In the genomic region with DNA sequence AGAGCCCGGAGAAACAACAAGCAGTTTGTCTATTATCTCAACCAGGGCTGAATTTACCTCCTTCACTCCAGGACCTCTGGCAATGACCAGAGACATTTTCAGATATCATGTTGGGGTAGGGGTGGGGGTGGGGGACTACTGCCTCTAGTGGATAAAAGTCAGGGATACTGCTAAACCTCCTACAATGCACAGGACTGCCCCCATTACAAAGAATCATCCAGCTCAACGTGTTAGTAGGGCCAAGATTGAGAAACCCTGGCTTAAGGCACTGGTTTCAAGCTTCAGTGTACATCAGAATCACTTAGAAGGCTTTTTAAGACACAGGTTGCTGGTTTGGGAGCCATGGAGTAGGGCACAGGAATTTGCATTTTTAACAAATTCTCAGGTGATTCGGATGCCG, we compare ENCODE assay signal across 15 cellular contexts.
DNase-seq lines count a peak whose midpoint lies in the region; ATAC-seq and TF ChIP-seq lines count a peak whose summit lies in the region.
"Had no signal": no experiment of that assay in that cellular context is flagged by ENCODE, and none has a peak within 500 bp of the region (broad histone marks: within the 10 kb centered on the region; RNA-seq: fewer than 3 reads in every experiment).

No MANE protein-coding gene starts in this region.

- ATAC-seq in GM19324 (IDR thresholded peaks at IDR 0.05; ENCODE audit: low FRiP score, unreplicated experiment) = peak; percentile 16
- peak; percentile 18 for ATAC-seq in HG02973 (IDR thresholded peaks at IDR 0.05; ENCODE audit: unreplicated experiment)
- ATAC-seq in HG02798 (IDR thresholded peaks at IDR 0.05; ENCODE audit: poor library complexity, unreplicated experiment) = no peak
- ATAC-seq: left lung; naive thymus-derived CD8-positive, alpha-beta T cell; PC-3; T-helper 17 cell had no signal

- H3K27me3 Mint-ChIP-seq in neural crest cell (ENCODE audit: low read depth) = no peaks in the 10 kb centered on the region
- peaks cover 2% of the 10 kb centered on the region for H3K27me3 Mint-ChIP-seq in activated T-helper 1 cell treated with anti-CD3 and anti-CD28 coated beads, Interleukin-12 subunit alpha, Interleukin-12 subunit beta, Interleukin-2, Interleukin-4 antibody, amounts not matched to agents 30 ng/mL and 10 ng/mL and 1 ng/mL, durations not matched to agents 14 hours and 24 hours and 36 hours (ENCODE audit: insufficient read depth)

- no peak for DNase-seq in brain microvascular endothelial cell
- no peak for DNase-seq in neural crest cell (ENCODE audit: low read depth, low spot score)
- no peak for DNase-seq in activated T-helper 1 cell treated with anti-CD3 and anti-CD28 coated beads, Interleukin-12 subunit alpha, Interleukin-12 subunit beta, Interleukin-2, Interleukin-4 antibody, amounts not matched to agents 30 ng/mL and 10 ng/mL and 1 ng/mL, durations not matched to agents 14 hours and 24 hours and 36 hours (ENCODE audit: low spot score)
- DNase-seq in cerebellar cortex (ENCODE audit: low spot score) = no peak
- DNase-seq: activated CD4-positive, alpha-beta memory T cell treated with anti-CD3 and anti-CD28 coated beads for 36 hours; activated effector memory CD4-positive, alpha-beta T cell treated with Interleukin-2 at 50 U/mL for 16 hours; left lung; naive thymus-derived CD8-positive, alpha-beta T cell; PC-3; T-helper 17 cell had no signal

- TF ChIP-seq CTCF in brain microvascular endothelial cell (IDR thresholded peaks at IDR 0.05; ENCODE audit: low read depth, low read length, missing control alignments) (peak; percentile 5), neural crest cell (conservative IDR thresholded peaks at IDR 0.05) (peak; percentile 31)

- H3K36me3 Mint-ChIP-seq in neural crest cell (ENCODE audit: low read depth) = peaks cover 38% of the 10 kb centered on the region
- no peaks in the 10 kb centered on the region for H3K36me3 Mint-ChIP-seq in activated T-helper 1 cell treated with anti-CD3 and anti-CD28 coated beads, Interleukin-12 subunit alpha, Interleukin-12 subunit beta, Interleukin-2, Interleukin-4 antibody, amounts not matched to agents 30 ng/mL and 10 ng/mL and 1 ng/mL, durations not matched to agents 14 hours and 24 hours and 36 hours (ENCODE audit: low read depth)
- H3K36me3 Mint-ChIP-seq: activated CD4-positive, alpha-beta memory T cell treated with anti-CD3 and anti-CD28 coated beads for 36 hours; CD4-positive, CD25-positive, alpha-beta regulatory T cell had no signal

- no peak overlapping the region for H3K4me3 ChIP-seq in brain microvascular endothelial cell (ENCODE audit: low read depth, low read length)
- H3K4me3 ChIP-seq: heart left ventricle, left lung had no signal

- intact Hi-C loops in activated T-helper 1 cell treated with anti-CD3 and anti-CD28 coated beads, Interleukin-12 subunit alpha, Interleukin-12 subunit beta, Interleukin-2, Interleukin-4 antibody, amounts not matched to agents 30 ng/mL and 10 ng/mL and 1 ng/mL, durations not matched to agents 14 hours and 24 hours and 36 hours (cut with micrococcal nuclease) = no loop called here

- in situ Hi-C loops in brain microvascular endothelial cell (cut with HindIII; ENCODE audit: low pct_ligation_motif_present, low sequenced_read_pairs) = no loop called here

- no peaks in the 10 kb centered on the region for H3K36me3 ChIP-seq in brain microvascular endothelial cell (replicated peaks)
- H3K36me3 ChIP-seq: heart left ventricle, left lung had no signal

- peaks cover 9% of the 10 kb centered on the region for H3K9me3 Mint-ChIP-seq in neural crest cell
- no peaks in the 10 kb centered on the region for H3K9me3 Mint-ChIP-seq in activated T-helper 1 cell treated with anti-CD3 and anti-CD28 coated beads, Interleukin-12 subunit alpha, Interleukin-12 subunit beta, Interleukin-2, Interleukin-4 antibody, amounts not matched to agents 30 ng/mL and 10 ng/mL and 1 ng/mL, durations not matched to agents 14 hours and 24 hours and 36 hours
- H3K9me3 Mint-ChIP-seq: activated CD4-positive, alpha-beta memory T cell treated with anti-CD3 and anti-CD28 coated beads for 36 hours had no signal

- H3K27ac ChIP-seq in brain microvascular endothelial cell = no peak overlapping the region
- H3K27ac ChIP-seq: heart left ventricle, left lung had no signal

- no peaks in the 10 kb centered on the region for H3K27me3 ChIP-seq in brain microvascular endothelial cell (replicated peaks)
- H3K27me3 ChIP-seq: heart left ventricle, left lung had no signal

- peaks cover 57% of the 10 kb centered on the region for H3K4me1 Mint-ChIP-seq in neural crest cell
- peaks cover 6% of the 10 kb centered on the region for H3K4me1 Mint-ChIP-seq in activated T-helper 1 cell treated with anti-CD3 and anti-CD28 coated beads, Interleukin-12 subunit alpha, Interleukin-12 subunit beta, Interleukin-2, Interleukin-4 antibody, amounts not matched to agents 30 ng/mL and 10 ng/mL and 1 ng/mL, durations not matched to agents 14 hours and 24 hours and 36 hours (ENCODE audit: low read depth)
- H3K4me1 Mint-ChIP-seq: CD4-positive, CD25-positive, alpha-beta regulatory T cell had no signal

- no peak overlapping the region for H3K27ac Mint-ChIP-seq in neural crest cell (ENCODE audit: unreplicated experiment)
- no peak overlapping the region for H3K27ac Mint-ChIP-seq in activated T-helper 1 cell treated with anti-CD3 and anti-CD28 coated beads, Interleukin-12 subunit alpha, Interleukin-12 subunit beta, Interleukin-2, Interleukin-4 antibody, amounts not matched to agents 30 ng/mL and 10 ng/mL and 1 ng/mL, durations not matched to agents 14 hours and 24 hours and 36 hours
- H3K27ac Mint-ChIP-seq: activated CD4-positive, alpha-beta memory T cell treated with anti-CD3 and anti-CD28 coated beads for 36 hours; CD4-positive, CD25-positive, alpha-beta regulatory T cell; naive thymus-derived CD8-positive, alpha-beta T cell; T-helper 17 cell had no signal

- H3K4me3 Mint-ChIP-seq in neural crest cell = no peak overlapping the region
- H3K4me3 Mint-ChIP-seq in activated T-helper 1 cell treated with anti-CD3 and anti-CD28 coated beads, Interleukin-12 subunit alpha, Interleukin-12 subunit beta, Interleukin-2, Interleukin-4 antibody, amounts not matched to agents 30 ng/mL and 10 ng/mL and 1 ng/mL, durations not matched to agents 14 hours and 24 hours and 36 hours = no peak overlapping the region
- H3K4me3 Mint-ChIP-seq: activated CD4-positive, alpha-beta memory T cell treated with anti-CD3 and anti-CD28 coated beads for 36 hours; CD4-positive, CD25-positive, alpha-beta regulatory T cell; naive thymus-derived CD8-positive, alpha-beta T cell; T-helper 17 cell had no signal
